ENCODE assay signal across 26 cellular contexts in the genomic region with DNA sequence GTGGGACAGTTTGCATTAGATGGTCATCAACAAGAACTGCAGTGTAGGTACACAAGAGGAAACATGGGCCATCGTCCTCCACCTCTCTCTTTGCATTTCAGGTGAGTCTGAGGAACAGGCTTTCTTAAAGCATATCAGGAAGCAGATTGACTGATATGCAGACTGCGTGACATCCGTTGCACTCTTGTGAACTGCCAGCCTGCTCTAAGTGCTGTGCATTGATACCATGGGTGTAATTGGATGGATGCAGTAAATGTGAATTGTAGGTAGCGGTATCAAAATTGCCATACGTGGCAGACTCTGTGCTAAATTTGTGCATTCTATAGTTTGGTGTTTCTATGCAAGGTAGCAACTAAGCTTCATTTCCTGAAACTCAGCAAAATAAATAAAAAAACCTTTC.
A peak's percentile ranks its signal among the peaks of the same experiment; 100 is the strongest.
DNase-seq lines count a peak whose midpoint lies in the region; ATAC-seq, FAIRE-seq and TF ChIP-seq lines count a peak whose summit lies in the region.
"Had no signal": no experiment of that assay in that cellular context is flagged by ENCODE, and none has a peak within 500 bp of the region (broad histone marks: within the 10 kb centered on the region; RNA-seq: fewer than 3 reads in every experiment).

No MANE protein-coding gene starts in this region.

- H3K27me3 ChIP-seq in H9 (ENCODE audit: insufficient read depth, low read length): no peaks in the 10 kb centered on the region
- no peaks in the 10 kb centered on the region for H3K27me3 ChIP-seq in neural progenitor cell
- H3K27me3 ChIP-seq: BE2C, BLaER1 had no signal

- no CpG with 5 or more reads among the region's 5 CpGs for WGBS in H9 (ENCODE audit: extremely low coverage, insufficient read length, low lambda C conversion rate)

- H3K79me2 ChIP-seq in H9 (ENCODE audit: insufficient read depth, low read length): no peaks in the 10 kb centered on the region
- H3K79me2 ChIP-seq in neural progenitor cell (ENCODE audit: low read depth): no peaks in the 10 kb centered on the region

- peaks cover 0 to 8% of the 10 kb centered on the region in 2 experiments; a peak in 1 of 4 replicates for H3K4me1 Mint-ChIP-seq in H9
- H3K4me1 Mint-ChIP-seq in neural progenitor cell: no peaks in the 10 kb centered on the region
- H3K4me1 Mint-ChIP-seq: CD14-positive monocyte; CD4-positive, alpha-beta memory T cell; CD4-positive, CD25-positive, alpha-beta regulatory T cell; CD8-positive, alpha-beta memory T cell had no signal

- H3K36me3 ChIP-seq in neural progenitor cell: no peaks in the 10 kb centered on the region
- H3K36me3 ChIP-seq: BE2C, BLaER1 had no signal

- no peaks in the 10 kb centered on the region for H4K20me1 ChIP-seq in H9 (ENCODE audit: control insufficient read depth, insufficient read depth, insufficient read length)
- H4K20me1 ChIP-seq in neural progenitor cell (ENCODE audit: low read depth): no peaks in the 10 kb centered on the region
- H4K20me1 ChIP-seq: BLaER1 had no signal

- H3K27ac Mint-ChIP-seq in H9 (no peak overlapping the region), neural progenitor cell (peak overlapping the region; percentile 35)
- H3K27ac Mint-ChIP-seq: CD14-positive monocyte; CD4-positive, alpha-beta memory T cell; CD4-positive, CD25-positive, alpha-beta regulatory T cell; CD8-positive, alpha-beta memory T cell had no signal

- H2BK12ac ChIP-seq in H9 (ENCODE audit: insufficient read length, low read depth, low read length): no peak overlapping the region

- H4K5ac ChIP-seq in H9 (ENCODE audit: insufficient read length, low read depth, low read length): no peak overlapping the region

- H3K14ac ChIP-seq in H9 (ENCODE audit: insufficient read depth, low read length): no peak overlapping the region

- H3K79me1 ChIP-seq in H9 (ENCODE audit: insufficient read depth, low read depth, low read length, poor library complexity, severe bottlenecking): no peaks in the 10 kb centered on the region

- DNase-seq in H54 (ENCODE audit: insufficient read length, low spot score) (no peak), H9 (no peak), neural progenitor cell (ENCODE audit: low spot score) (no peak), NCI-H1694 (lab: John Stamatoyannopoulos, UW) (no peak)
- DNase-seq: 8988T; ACHN; BE2C; C1 segment of cervical spinal cord; CD4-positive, alpha-beta memory T cell; CD4-positive, CD25-positive, alpha-beta regulatory T cell; CD8-positive, alpha-beta memory T cell; COR-L47; DMS 273 treated with DMSO at 0.1 percent for 48 hours; DMS153; DMS53; DMS79; DND-41; EL; GDM1 had no signal

- H4K91ac ChIP-seq in H9 (ENCODE audit: insufficient read length, low read depth, low read length): no peak overlapping the region

- no peak overlapping the region for H3K4me3 ChIP-seq in neural progenitor cell
- H3K4me3 ChIP-seq: BLaER1, GM12878 had no signal

- H3K36me3 Mint-ChIP-seq in H9 (ENCODE audit: insufficient read depth in 1 of 3, low read depth in 3 of 3) (peaks cover 0 to 4% (median 0%) of the 10 kb centered on the region in 3 experiments; a peak in 3 of 7 replicates), neural progenitor cell (no peaks in the 10 kb centered on the region)
- H3K36me3 Mint-ChIP-seq: CD14-positive monocyte; CD4-positive, alpha-beta memory T cell; CD4-positive, CD25-positive, alpha-beta regulatory T cell; CD8-positive, alpha-beta memory T cell had no signal

- H3K27ac ChIP-seq in H9 (ENCODE audit: insufficient read length, low read depth, low read length) (no peak overlapping the region), neural progenitor cell (no peak overlapping the region)
- H3K27ac ChIP-seq: BLaER1 had no signal

- no peak overlapping the region for H2BK5ac ChIP-seq in H9 (ENCODE audit: insufficient read length, low read length)

- no peak overlapping the region for H2BK15ac ChIP-seq in H9 (ENCODE audit: low read depth, low read length)

- H2AK5ac ChIP-seq in H9 (ENCODE audit: insufficient read length, low read length): no peak overlapping the region

- H3K4me1 ChIP-seq in H9 (ENCODE audit: insufficient read depth, low read length) (no peaks in the 10 kb centered on the region), neural progenitor cell (no peaks in the 10 kb centered on the region)
- H3K4me1 ChIP-seq: BE2C, BLaER1 had no signal

- H2BK20ac ChIP-seq in H9 (ENCODE audit: low read depth, low read length, poor library complexity, severe bottlenecking): no peak overlapping the region

- H3K4me2 ChIP-seq in H9 (ENCODE audit: insufficient read depth, insufficient read length, low read length) (no peak overlapping the region), neural progenitor cell (no peak overlapping the region)
- H3K4me2 ChIP-seq: BLaER1 had no signal

- H3K9me3 Mint-ChIP-seq in H9: peaks cover 0 to 3% of the 10 kb centered on the region in 2 experiments; a peak in 3 of 5 replicates
- peaks cover 3% of the 10 kb centered on the region for H3K9me3 Mint-ChIP-seq in neural progenitor cell

- H2BK120ac ChIP-seq in H9 (ENCODE audit: low read depth, low read length, poor library complexity, severe bottlenecking): no peak overlapping the region

- H3K4ac ChIP-seq in H9 (ENCODE audit: low read depth, low read length): no peak overlapping the region

- H3F3A ChIP-seq in neural progenitor cell (ENCODE audit: low read depth): no peaks in the 10 kb centered on the region

- no peak overlapping the region for H4K8ac ChIP-seq in H9 (replicated peaks; ENCODE audit: insufficient read length, low read depth, low read length)

- H3K4me3 Mint-ChIP-seq in H9 (no peak overlapping the region), neural progenitor cell (no peak overlapping the region)
- H3K4me3 Mint-ChIP-seq: CD14-positive monocyte; CD4-positive, alpha-beta memory T cell; CD4-positive, CD25-positive, alpha-beta regulatory T cell; CD8-positive, alpha-beta memory T cell had no signal

- no peak overlapping the region for H2AFZ ChIP-seq in H9 (ENCODE audit: low read length)
- H2AFZ ChIP-seq in neural progenitor cell (replicated peaks): no peak overlapping the region

- H3K27me3 Mint-ChIP-seq in H9 (ENCODE audit: low read depth) (peaks cover 2% of the 10 kb centered on the region; the same call in 1 of the 2 replicates), neural progenitor cell (ENCODE audit: insufficient read depth, low read depth) (no peaks in the 10 kb centered on the region)
- H3K27me3 Mint-ChIP-seq: CD4-positive, CD25-positive, alpha-beta regulatory T cell; CD8-positive, alpha-beta memory T cell had no signal

- H3K23ac ChIP-seq in H9 (ENCODE audit: insufficient read length, low read depth, low read length): no peak overlapping the region

- FAIRE-seq in H54 (lab: Jason Lieb, UNC): peak; percentile 66
- FAIRE-seq: A204.1, GM12878, GM12892, GM18507 had no signal

- no peak overlapping the region for H3K18ac ChIP-seq in H9 (ENCODE audit: insufficient read length, low read depth, low read length)

- H3K9ac ChIP-seq in H9 (ENCODE audit: extremely low read depth, insufficient read length, low read length) (no peak overlapping the region), neural progenitor cell (no peak overlapping the region)
- H3K9ac ChIP-seq: BLaER1 had no signal

- H3T11ph ChIP-seq in H9 (ENCODE audit: low read length): no peak overlapping the region

- no peak for ATAC-seq in HG03520 (IDR thresholded peaks at IDR 0.05; ENCODE audit: unreplicated experiment)
- ATAC-seq: GM12878 had no signal

- TF ChIP-seq POLR2A in H54 (IDR thresholded peaks at IDR 0.05; ENCODE audit: low read depth, low read length): no peak

- H3K23me2 ChIP-seq in H9 (ENCODE audit: insufficient read length, low read depth, low read length, poor library complexity, severe bottlenecking): no peaks in the 10 kb centered on the region

- no peak for TF ChIP-seq CTCF in H9 (conservative IDR thresholded peaks at IDR 0.05)
- no peak for TF ChIP-seq CTCF in neural progenitor cell (IDR thresholded peaks at IDR 0.05)

- no peaks in the 10 kb centered on the region for H3K9me3 ChIP-seq in H9 (ENCODE audit: control insufficient read depth, low read depth, low read length)
- H3K9me3 ChIP-seq in neural progenitor cell (ENCODE audit: low read depth): no peaks in the 10 kb centered on the region
- H3K9me3 ChIP-seq: BE2C, BLaER1 had no signal

- peak overlapping the region; percentile 27 for H3K56ac ChIP-seq in H9 (ENCODE audit: insufficient read length, low read depth, low read length)
